Comparison of ENCODE assay signal across 1 cellular context in the genomic region with DNA sequence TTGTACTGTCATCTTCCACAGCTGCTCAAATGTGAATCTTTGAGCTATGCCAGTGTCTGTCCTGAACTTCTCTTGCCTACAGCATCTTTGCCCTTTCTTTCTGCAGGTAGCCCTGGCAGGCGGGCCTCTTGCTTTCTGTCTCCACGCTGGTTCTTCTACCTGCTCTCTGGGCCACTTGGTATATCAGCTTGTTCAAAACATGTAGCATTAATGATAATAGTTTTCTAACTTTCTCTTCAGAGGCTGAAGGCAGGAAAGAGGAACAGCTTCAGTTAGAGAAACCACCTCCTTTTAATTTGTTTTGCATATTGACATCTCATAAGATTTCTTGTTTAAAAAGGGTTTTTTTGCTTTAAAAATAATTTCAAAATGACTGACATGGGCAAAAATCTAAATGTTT.
TF ChIP-seq lines count a peak whose summit lies in the region.

No MANE protein-coding gene starts in this region.

TF ChIP-seq in IMR-90, 13 proteins besides CTCF, POLR2A, EP300 and RAD21 (continued from another document):
- no peak for TF ChIP-seq CHD1 (IDR thresholded peaks at IDR 0.05; ENCODE audit: low read depth, low read length)
- no peak for TF ChIP-seq RCOR1 (IDR thresholded peaks at IDR 0.05; ENCODE audit: insufficient replicate concordance, low read length)
